Comparison of ENCODE assay signal across 32 cellular contexts in the genomic region with DNA sequence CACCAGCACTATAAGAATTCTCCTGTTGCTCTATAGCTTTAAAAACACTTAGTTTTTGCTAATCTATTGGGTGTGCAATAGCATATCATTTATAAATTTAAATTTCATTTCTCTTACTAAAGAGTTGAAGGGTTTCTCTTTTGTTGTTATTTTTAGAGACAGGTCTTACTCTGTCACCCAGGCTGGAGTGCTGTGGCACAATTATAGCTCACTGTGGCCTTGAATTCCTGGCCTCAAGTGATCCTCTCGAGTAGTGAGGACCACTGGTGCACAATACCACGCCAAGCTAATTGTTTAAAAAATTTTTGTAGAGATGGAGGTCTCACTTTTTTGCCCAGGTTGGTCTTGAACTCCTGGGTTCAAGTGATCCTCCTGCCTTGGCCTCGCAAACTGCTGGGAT.
"Had no signal": no experiment of that assay in that cellular context is flagged by ENCODE, and none has a peak within 500 bp of the region (broad histone marks: within the 10 kb centered on the region; RNA-seq: fewer than 3 reads in every experiment).

No MANE protein-coding gene starts in this region.

- H3K9me3 ChIP-seq: adrenal gland, body of pancreas, breast epithelium had no signal

- DNase-seq: activated B cell treated with CpG ODN at 0.5 μM for 24 hours; activated CD4-positive, alpha-beta memory T cell treated with anti-CD3 and anti-CD28 coated beads for 36 hours; activated CD4-positive, alpha-beta T cell treated with anti-CD3 and anti-CD28 coated beads for 4 hours; activated CD4-positive, alpha-beta T cell treated with anti-CD3 and anti-CD28 coated beads, Interleukin-2, amount 10 ng/mL, durations not matched to agents 24 days and 14 days; activated CD4-positive, alpha-beta T cell treated with anti-CD3 and anti-CD28 coated beads, Interleukin-2, amount 50 U/mL, for 1 hour; activated CD4-positive, alpha-beta T cell treated with anti-CD3 and anti-CD28 coated beads, Interleukin-2, amount 50 U/mL, for 4 hours; activated CD4-positive, CD25-positive, alpha-beta regulatory T cell treated with anti-CD3 and anti-CD28 coated beads, Interleukin-2, amount 50 U/mL, for 72 hours; activated CD8-positive, alpha-beta memory T cell treated with anti-CD3 and anti-CD28 coated beads, Interleukin-2, amount 50 U/mL, for 4 hours; activated CD8-positive, alpha-beta T cell treated with anti-CD3 and anti-CD28 coated beads for 36 hours; activated effector memory CD4-positive, alpha-beta T cell treated with anti-CD3 and anti-CD28 coated beads, Interleukin-2, amount 50 U/mL, for 16 hours; activated gamma-delta T cell treated with Interleukin-2 at 50 U/mL for 16 hours; activated naive CD4-positive, alpha-beta T cell; activated naive CD4-positive, alpha-beta T cell treated with anti-CD3 and anti-CD28 coated beads for 36 hours; activated naive CD4-positive, alpha-beta T cell treated with anti-CD3 and anti-CD28 coated beads, Interleukin-2, amount 50 U/mL, for 16 hours; activated naive CD8-positive, alpha-beta T cell treated with anti-CD3 and anti-CD28 coated beads for 36 hours; activated T-cell treated with anti-CD3 and anti-CD28 coated beads for 4 hours; activated T-cell treated with anti-CD3 and anti-CD28 coated beads, Interleukin-2, amount 50 U/mL, for 1 hour; activated T-cell treated with anti-CD3 and anti-CD28 coated beads, Interleukin-2, amount 50 U/mL, for 4 hours; activated T-cell treated with anti-CD3 and anti-CD28 coated beads, Interleukin-2, amount 50 U/mL, for 72 hours; adrenal gland; amniotic stem cell; aorta; body of pancreas; brain microvascular endothelial cell; central memory CD4-positive, alpha-beta T cell; T-helper 1 cell; T-helper 2 cell; T-helper 9 cell had no signal

- H3K27ac ChIP-seq: adrenal gland, body of pancreas, brain microvascular endothelial cell, breast epithelium, VCaP had no signal

- H3K4me1 ChIP-seq: breast epithelium had no signal

- H3K27me3 ChIP-seq: adrenal gland, body of pancreas, brain microvascular endothelial cell, breast epithelium had no signal

- ATAC-seq: activated CD8-positive, alpha-beta T cell treated with anti-CD3 and anti-CD28 coated beads for 36 hours; activated naive CD4-positive, alpha-beta T cell treated with anti-CD3 and anti-CD28 coated beads, Interleukin-2, amount 50 U/mL, for 72 hours; activated T-cell treated with anti-CD3 and anti-CD28 coated beads, Interleukin-2, amount 50 U/mL, for 4 hours; activated T-cell treated with anti-CD3 and anti-CD28 coated beads, Interleukin-2, amount 50 U/mL, for 72 hours; activated T-helper 17 cell treated with anti-CD3 and anti-CD28 coated beads, Interleukin-2, amount 50 U/mL, for 72 hours; body of pancreas had no signal

- H3K36me3 ChIP-seq: adrenal gland, brain microvascular endothelial cell, breast epithelium had no signal

- H3K4me3 ChIP-seq: adrenal gland, body of pancreas, breast epithelium had no signal
